9 cellular contexts compared by ENCODE assay signal in the genomic region with DNA sequence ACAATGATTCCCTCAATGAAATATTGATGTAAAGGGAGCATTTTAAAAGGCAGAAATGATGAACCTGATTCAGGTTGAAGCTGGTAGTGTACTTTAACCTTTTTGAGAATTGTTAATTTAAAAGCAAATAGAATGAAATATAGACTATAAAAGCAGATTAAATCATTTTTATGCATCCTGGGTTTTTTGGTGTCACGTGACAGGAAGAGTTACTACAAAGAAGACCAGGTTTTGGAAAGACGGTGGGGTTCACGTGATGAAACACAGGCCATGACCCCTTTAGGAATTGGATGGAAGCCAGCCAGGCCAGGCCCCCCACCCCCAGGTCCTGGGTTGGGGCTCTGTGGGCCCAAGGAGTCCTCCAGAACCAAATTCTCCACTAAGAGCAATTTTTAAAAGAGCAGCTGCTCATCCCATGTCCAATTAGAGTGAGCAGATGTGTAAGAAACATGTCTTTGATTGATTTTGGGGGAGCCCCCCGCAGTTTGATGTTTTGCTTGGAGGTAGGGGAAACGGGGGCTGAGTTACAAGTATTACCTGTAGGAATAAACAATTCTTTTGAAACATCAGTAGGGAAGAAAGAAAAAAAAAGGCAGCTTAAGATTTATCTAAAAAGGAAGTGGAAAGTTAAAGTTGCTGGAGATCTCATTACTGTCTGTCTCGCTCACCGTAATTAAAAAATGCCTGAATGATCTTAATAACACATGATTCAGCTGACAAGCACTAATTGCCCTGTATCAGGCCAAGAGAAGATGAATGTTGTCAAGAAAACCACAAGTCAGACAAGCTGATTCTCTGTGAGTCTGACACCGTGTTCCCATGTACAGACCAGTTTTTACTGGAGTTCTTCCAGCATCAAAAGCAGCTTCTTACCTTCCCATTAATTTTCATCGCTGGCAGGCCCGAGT.
DNase-seq lines count a peak whose midpoint lies in the region; ATAC-seq and TF ChIP-seq lines count a peak whose summit lies in the region.
"Had no signal": no experiment of that assay in that cellular context is flagged by ENCODE, and none has a peak within 500 bp of the region (broad histone marks: within the 10 kb centered on the region; RNA-seq: fewer than 3 reads in every experiment).

No MANE protein-coding gene starts in this region.

- H3F3A ChIP-seq in smooth muscle cell (ENCODE audit: low read depth): peaks cover 36% of the 10 kb centered on the region

- peak overlapping the region; percentile 94 for H3K27ac ChIP-seq in foreskin keratinocyte
- peak overlapping the region; percentile 100 for H3K27ac ChIP-seq in smooth muscle cell (ENCODE audit: low read depth)

- H3K4me3 Mint-ChIP-seq in T-helper 17 cell: no peak overlapping the region
- H3K4me3 Mint-ChIP-seq: immature natural killer cell had no signal

- no peak for ATAC-seq in T-helper 17 cell
- ATAC-seq in foreskin keratinocyte: no peak

- H3K79me2 ChIP-seq in smooth muscle cell (ENCODE audit: low read depth): peaks cover 78% of the 10 kb centered on the region

- H3K36me3 ChIP-seq in smooth muscle cell (ENCODE audit: low read depth): no peaks in the 10 kb centered on the region
- H3K36me3 ChIP-seq in MG63: no peaks in the 10 kb centered on the region

- peaks cover 67% of the 10 kb centered on the region for H4K20me1 ChIP-seq in smooth muscle cell (ENCODE audit: low read depth)

- TF ChIP-seq CTCF in foreskin keratinocyte (conservative IDR thresholded peaks at IDR 0.05) (no peak), smooth muscle cell (IDR thresholded peaks at IDR 0.05; ENCODE audit: borderline replicate concordance, insufficient read depth, poor library complexity, severe bottlenecking) (no peak)

- H3K9ac ChIP-seq in smooth muscle cell (ENCODE audit: low read depth): peak overlapping the region; percentile 95

- H3K4me3 ChIP-seq in smooth muscle cell (no peak overlapping the region), MG63 (no peak overlapping the region)

- H3K4me2 ChIP-seq in smooth muscle cell: peak overlapping the region; percentile 70

- peaks cover 24% of the 10 kb centered on the region for H3K4me1 Mint-ChIP-seq in T-helper 17 cell

- no peaks in the 10 kb centered on the region for H3K27me3 Mint-ChIP-seq in T-helper 17 cell

- peak overlapping the region; percentile 19 for H3K27ac Mint-ChIP-seq in T-helper 17 cell

- H3K9me3 ChIP-seq in T-helper 17 cell (ENCODE audit: control insufficient read depth, low read length, poor library complexity, severe bottlenecking): no peaks in the 10 kb centered on the region
- H3K9me3 ChIP-seq in smooth muscle cell (replicated peaks; ENCODE audit: low read depth): no peaks in the 10 kb centered on the region
- no peaks in the 10 kb centered on the region for H3K9me3 ChIP-seq in MG63

- H3K36me3 Mint-ChIP-seq in T-helper 17 cell (ENCODE audit: low read depth): no peaks in the 10 kb centered on the region
- H3K36me3 Mint-ChIP-seq: immature natural killer cell had no signal

- peaks cover 23% of the 10 kb centered on the region for H3K4me1 ChIP-seq in foreskin keratinocyte
- H3K4me1 ChIP-seq in smooth muscle cell (ENCODE audit: low read depth): peaks cover 27% of the 10 kb centered on the region

- DNase-seq in NCI-H2196 (lab: John Stamatoyannopoulos, UW; ENCODE audit: unreplicated experiment) (peak; percentile 24), NCI-H2196 treated with DMSO at 0.1 percent for 48 hours (lab: John Stamatoyannopoulos, UW; ENCODE audit: unreplicated experiment) (no peak), T-helper 17 cell (no peak), foreskin keratinocyte (peak; percentile 74 to 80), smooth muscle cell (lab: John Stamatoyannopoulos, UW; ENCODE audit: unreplicated experiment) (no peak), MG63 (no peak), DMS53 (lab: John Stamatoyannopoulos, UW) (no peak)
- no peak for DNase-seq in activated CD4-positive, alpha-beta T cell treated with anti-CD3 and anti-CD28 coated beads for 1 hour
- DNase-seq: immature natural killer cell had no signal

- 35% methylated on average over 10 of the region's 10 CpGs for WGBS in smooth muscle cell (ENCODE audit: low lambda C conversion rate)

- H3K27me3 ChIP-seq in foreskin keratinocyte: no peaks in the 10 kb centered on the region
- no peaks in the 10 kb centered on the region for H3K27me3 ChIP-seq in smooth muscle cell (ENCODE audit: low read depth)
- H3K27me3 ChIP-seq in MG63: no peaks in the 10 kb centered on the region

- H2AFZ ChIP-seq in smooth muscle cell (ENCODE audit: low read depth): no peak overlapping the region

Comparison
In these comparisons a context has a peak if more than half of its experiments do, and no peak if none do; other contexts are left out.
1. DNase-seq: peak in NCI-H2196 (single experiment) and foreskin keratinocyte (2 of 2); none in NCI-H2196 treated with DMSO at 0.1 percent for 48 hours (single experiment), T-helper 17 cell (0 of 3), smooth muscle cell (single experiment), activated CD4-positive, alpha-beta T cell treated with anti-CD3 and anti-CD28 coated beads for 1 hour (single experiment), MG63 (single experiment) and DMS53 (single experiment).